In genomic region chr17:32152130-32152529, GRCh38 we compare ENCODE assay signal across 14 cellular contexts. TPM values are rescaled to one million over a fixed set of nuclear protein-coding genes. Genes with fewer than 3 reads are reported as not detected.
DNase-seq lines count a peak whose midpoint lies in the region; ATAC-seq and TF ChIP-seq lines count a peak whose summit lies in the region.
"Had no signal": no experiment of that assay in that cellular context is flagged by ENCODE, and none has a peak within 500 bp of the region (broad histone marks: within the 10 kb centered on the region; RNA-seq: fewer than 3 reads in every experiment).

No MANE protein-coding gene starts in this region.

- H3K27me3 Mint-ChIP-seq in osteocyte (ENCODE audit: unreplicated experiment), result no peaks in the 10 kb centered on the region

- H3K9me3 Mint-ChIP-seq in osteocyte (ENCODE audit: unreplicated experiment), result no peaks in the 10 kb centered on the region

- no peak for TF ChIP-seq CTCF in dorsolateral prefrontal cortex (IDR thresholded peaks at IDR 0.05 in 54 of 56, conservative IDR thresholded peaks at IDR 0.05 in 2 of 56; ENCODE audit: low read depth in 1 of 56, partially characterized antibody in 56 of 56)
- TF ChIP-seq CTCF in osteocyte (IDR thresholded peaks at IDR 0.05), result no peak

- peaks cover 18% of the 10 kb centered on the region for H3K36me3 Mint-ChIP-seq in osteocyte (ENCODE audit: unreplicated experiment)

- no peak overlapping the region for H3K27ac Mint-ChIP-seq in osteocyte (ENCODE audit: unreplicated experiment)

- intact Hi-C loops in Right ventricle myocardium inferior (cut with DNase I), result no loop called here
- intact Hi-C loops in cardiac septum (cut with DNase I), result no loop called here
- intact Hi-C loops in dorsolateral prefrontal cortex (cut with DNase I), result no loop called here

- peak overlapping the region in 1 of 59 donors; percentile 1 for H3K4me3 ChIP-seq in dorsolateral prefrontal cortex
- H3K4me3 ChIP-seq: suprapubic skin had no signal

- ATAC-seq in Right ventricle myocardium inferior (peak; percentile 88), HG03442 (IDR thresholded peaks at IDR 0.05; ENCODE audit: unreplicated experiment) (no peak)

- H3K27me3 ChIP-seq in dorsolateral prefrontal cortex, result no peaks in the 10 kb centered on the region
- H3K27me3 ChIP-seq: suprapubic skin had no signal

- no peak for DNase-seq in Right ventricle myocardium inferior (ENCODE audit: missing footprints)
- DNase-seq in cardiac septum (ENCODE audit: low spot score), result no peak
- DNase-seq in dorsolateral prefrontal cortex, result no peak
- DNase-seq in midbrain (lab: John Stamatoyannopoulos, UW), result peak; percentile 11
- no peak for DNase-seq in osteocyte (ENCODE audit: extremely low spot score, unreplicated experiment)
- no peak for DNase-seq in NCI-H128 (lab: John Stamatoyannopoulos, UW; ENCODE audit: unreplicated experiment)
- DNase-seq in middle frontal gyrus (ENCODE audit: extremely low spot score, low spot score), result no peak
- DNase-seq: COR-L47, NCI-H2029, NCI-H774, SW 1271 had no signal

- no peak overlapping the region for H3K4me3 Mint-ChIP-seq in osteocyte (ENCODE audit: unreplicated experiment)

- peaks cover 10% of the 10 kb centered on the region for H3K4me1 Mint-ChIP-seq in osteocyte (ENCODE audit: unreplicated experiment)

- H3K27ac ChIP-seq in dorsolateral prefrontal cortex, result peak overlapping the region in 36 of 59 donors; percentile 0 to 71 (median 30)
- H3K27ac ChIP-seq: KMS-11, suprapubic skin had no signal

RNA-seq across cellular contexts. Expression of gene RHOT1, which starts 9.8 kb away (rescaled TPM):
- total RNA-seq in Right ventricle myocardium inferior (64.1 TPM), cardiac septum (39.4 TPM), dorsolateral prefrontal cortex (100 to 1,000 TPM in 1 of 120 experiments, 10 to 100 TPM in 119; 56.2 to 102 (median 73.5) TPM), osteocyte (32.2 and 33.2 TPM in 2 replicates)
